1 cellular context compared by ENCODE assay signal in the genomic region with DNA sequence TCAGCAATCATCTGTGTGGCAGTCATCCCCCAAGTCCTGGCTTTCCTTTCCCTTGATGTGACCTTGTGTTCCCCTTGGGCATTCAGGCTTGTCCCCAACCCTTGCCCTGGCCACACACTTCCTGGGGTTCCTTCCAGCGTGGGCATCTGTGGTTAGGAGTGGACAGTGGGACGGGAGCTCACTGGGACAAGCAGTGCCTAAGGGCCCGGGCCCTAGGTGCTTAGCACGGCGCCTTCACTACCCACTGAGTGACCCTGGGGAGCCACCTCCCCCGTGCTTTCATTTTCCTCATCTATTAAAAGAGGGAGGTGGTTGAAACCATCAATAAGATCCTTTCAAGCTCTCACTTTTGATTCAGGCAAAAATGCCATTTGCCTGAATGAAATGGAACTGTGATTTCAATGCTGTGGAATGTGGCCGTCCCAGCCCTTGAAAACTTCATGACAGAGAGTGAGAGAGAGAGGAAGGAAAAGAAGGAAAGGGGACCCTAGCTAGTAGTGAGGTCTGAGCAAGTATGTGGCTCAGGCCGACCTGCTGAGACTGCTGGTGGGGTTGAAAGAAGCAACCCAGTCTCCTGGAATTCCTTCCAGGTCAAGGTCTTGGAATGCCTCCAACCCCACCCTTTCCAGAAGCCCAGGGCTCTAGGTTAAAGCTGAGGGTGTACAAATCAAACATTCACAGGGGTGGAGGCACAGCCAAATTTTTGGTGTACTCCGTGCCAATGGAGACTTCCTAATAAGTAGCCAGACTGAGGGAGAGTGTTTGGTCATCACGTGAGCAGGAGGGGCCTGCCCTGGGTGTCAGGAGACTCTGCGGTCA.
TF ChIP-seq lines count a peak whose summit lies in the region.

No MANE protein-coding gene starts in this region.

TF ChIP-seq in GM23338, 12 proteins besides CTCF, POLR2A, EP300 and RAD21 (continued from another document):
- TF ChIP-seq ZNF462 (CRISPR knock-in tag; IDR thresholded peaks at IDR 0.05): no peak
